In genomic region chr9:134341306-134341705, GRCh38 we compare ENCODE assay signal across 12 cellular contexts. TPM values are rescaled to one million over a fixed set of nuclear protein-coding genes. Genes with fewer than 3 reads are reported as not detected.
A peak's percentile ranks its signal among the peaks of the same experiment; 100 is the strongest.
DNase-seq lines count a peak whose midpoint lies in the region; ATAC-seq and TF ChIP-seq lines count a peak whose summit lies in the region.
"Had no signal": no experiment of that assay in that cellular context is flagged by ENCODE, and none has a peak within 500 bp of the region (broad histone marks: within the 10 kb centered on the region; RNA-seq: fewer than 3 reads in every experiment).

No MANE protein-coding gene starts in this region.

- no peak overlapping the region for H3K4me3 Mint-ChIP-seq in endodermal cell
- H3K4me3 Mint-ChIP-seq: activated CD4-positive, alpha-beta T cell treated with anti-CD3 and anti-CD28 coated beads, Interleukin-2, amount 10 ng/mL, durations not matched to agents 7 days and 5 days; activated naive CD4-positive, alpha-beta T cell treated with anti-CD3 and anti-CD28 coated beads, Interleukin-2, amount 50 U/mL, for 24 hours had no signal

- no peaks in the 10 kb centered on the region for H3K27me3 ChIP-seq in endodermal cell (ENCODE audit: control insufficient read depth, insufficient read depth, low read length, poor library complexity, severe bottlenecking)
- H3K27me3 ChIP-seq in mucosa of rectum (ENCODE audit: control insufficient read depth in 2 of 2, insufficient read depth in 2 of 2, low read length in 2 of 2): no peaks in the 10 kb centered on the region
- no peaks in the 10 kb centered on the region for H3K27me3 ChIP-seq in upper lobe of left lung

- no peak for TF ChIP-seq EP300 in upper lobe of left lung (IDR thresholded peaks at IDR 0.05)

- ATAC-seq in upper lobe of left lung (ENCODE audit: low FRiP score in 2 of 2): peak; percentile 54
- no peak for ATAC-seq in HG03442 (IDR thresholded peaks at IDR 0.05; ENCODE audit: unreplicated experiment)

- H3K27ac ChIP-seq in endodermal cell (ENCODE audit: low read depth, low read length) (no peak overlapping the region), mucosa of rectum (ENCODE audit: low read depth in 2 of 2, low read length in 2 of 2) (peak overlapping the region; percentile 94 to 97), upper lobe of left lung (peak overlapping the region; percentile 74 to 90 (median 76))

- no peaks in the 10 kb centered on the region for H3K36me3 ChIP-seq in endodermal cell (ENCODE audit: control insufficient read depth, insufficient read depth, low read length)
- H3K36me3 ChIP-seq in mucosa of rectum (ENCODE audit: control insufficient read depth in 2 of 2, insufficient read depth in 2 of 2, low read length in 2 of 2): no peaks in the 10 kb centered on the region
- no peaks in the 10 kb centered on the region for H3K36me3 ChIP-seq in upper lobe of left lung

- H3K9me3 ChIP-seq in endodermal cell (ENCODE audit: control insufficient read depth, low read length): no peaks in the 10 kb centered on the region
- no peaks in the 10 kb centered on the region for H3K9me3 ChIP-seq in mucosa of rectum (ENCODE audit: control insufficient read depth in 2 of 2, low read length in 2 of 2)
- no peaks in the 10 kb centered on the region for H3K9me3 ChIP-seq in upper lobe of left lung

- no peak for TF ChIP-seq POLR2A in upper lobe of left lung (IDR thresholded peaks at IDR 0.05)

- H3K9ac ChIP-seq in endodermal cell (ENCODE audit: extremely low read depth, low read length, poor library complexity, severe bottlenecking) (no peak overlapping the region), mucosa of rectum (ENCODE audit: low read depth in 1 of 2, low read length in 2 of 2) (peak overlapping the region; percentile 68 to 70)

- H3K36me3 Mint-ChIP-seq in endodermal cell (ENCODE audit: low read depth): no peaks in the 10 kb centered on the region
- H3K36me3 Mint-ChIP-seq: activated naive CD4-positive, alpha-beta T cell treated with anti-CD3 and anti-CD28 coated beads, Interleukin-2, amount 50 U/mL, for 24 hours had no signal

- intact Hi-C loops in posterior vena cava (cut with DNase I): no loop called here

- no peak overlapping the region for H3K4me3 ChIP-seq in endodermal cell (ENCODE audit: low read length)
- peak overlapping the region in 1 of 2 donors; percentile 2 for H3K4me3 ChIP-seq in mucosa of rectum (ENCODE audit: low read length in 2 of 2)
- H3K4me3 ChIP-seq in upper lobe of left lung: no peak overlapping the region

- no peaks in the 10 kb centered on the region for H3K9me3 Mint-ChIP-seq in endodermal cell
- H3K9me3 Mint-ChIP-seq: activated CD4-positive, alpha-beta T cell treated with anti-CD3 and anti-CD28 coated beads, Interleukin-2, amount 10 ng/mL, durations not matched to agents 7 days and 5 days; activated naive CD4-positive, alpha-beta T cell treated with anti-CD3 and anti-CD28 coated beads, Interleukin-2, amount 50 U/mL, for 24 hours had no signal

- peaks cover 8% of the 10 kb centered on the region for H3K4me1 Mint-ChIP-seq in endodermal cell

- H3K27ac Mint-ChIP-seq in endodermal cell: peak overlapping the region; percentile 74
- H3K27ac Mint-ChIP-seq: activated naive CD4-positive, alpha-beta T cell treated with anti-CD3 and anti-CD28 coated beads, Interleukin-2, amount 50 U/mL, for 24 hours had no signal

- no peaks in the 10 kb centered on the region for H3K27me3 Mint-ChIP-seq in endodermal cell (ENCODE audit: insufficient read depth)
- H3K27me3 Mint-ChIP-seq: activated CD4-positive, alpha-beta T cell treated with anti-CD3 and anti-CD28 coated beads, Interleukin-2, amount 10 ng/mL, durations not matched to agents 7 days and 5 days; activated naive CD4-positive, alpha-beta T cell treated with anti-CD3 and anti-CD28 coated beads, Interleukin-2, amount 50 U/mL, for 24 hours had no signal

- DNase-seq in OCI-M1 (lab: John Stamatoyannopoulos, UW) (peak; percentile 23), endodermal cell (no peak), upper lobe of left lung (peak; percentile 78 to 85), posterior vena cava (ENCODE audit: low spot score) (no peak), NCI-H1930 (lab: John Stamatoyannopoulos, UW) (no peak)
- no peak for DNase-seq in effector CD8-positive, alpha-beta T cell (lab: John Stamatoyannopoulos, UW)
- DNase-seq: activated CD4-positive, alpha-beta T cell treated with anti-CD3 and anti-CD28 coated beads, Interleukin-2, amount 10 ng/mL, durations not matched to agents 7 days and 5 days; NCI-H2171; RPMI8226 had no signal

- 92 to 93% methylated on average over 7 to 9 of the region's 9 CpGs for WGBS in endodermal cell (ENCODE audit: insufficient coverage in 1 of 2, insufficient read length in 1 of 2), 2 experiments
- WGBS in upper lobe of left lung, 2 donors: 13 to 28% methylated on average over 6 to 9 of the region's 9 CpGs

- H3K4me1 ChIP-seq in endodermal cell (ENCODE audit: control insufficient read depth, insufficient read depth, low read length) (no peaks in the 10 kb centered on the region), mucosa of rectum (ENCODE audit: control insufficient read depth in 2 of 2, insufficient read depth in 2 of 2, low read length in 2 of 2) (peaks cover 73 to 75% of the 10 kb centered on the region in 2 donors), upper lobe of left lung (peaks cover 94 to 99% (median 95%) of the 10 kb centered on the region in 4 donors)

- TF ChIP-seq CTCF in endodermal cell (conservative IDR thresholded peaks at IDR 0.05) (no peak), upper lobe of left lung (IDR thresholded peaks at IDR 0.05) (no peak)

RNA-seq across cellular contexts. Expression of gene RXRA, which starts 15.1 kb away (rescaled TPM):
- total RNA-seq in endodermal cell (10 to 100 TPM; 58.3 to 70.6 TPM), upper lobe of left lung (10 to 100 TPM; 43.8 to 92.7 (median 74.1) TPM), posterior vena cava (10 to 100 TPM; 41.5 to 44.7 TPM)
- polyA plus RNA-seq in endodermal cell (2013, experiment 1 of 2): 37.4 TPM
- 33.9 TPM for polyA plus RNA-seq in endodermal cell (2013, experiment 2 of 2)

Comparison
In these comparisons a context has a peak if more than half of its experiments do, and no peak if none do; other contexts are left out.
1. DNase-seq: peak in OCI-M1 (single experiment) and upper lobe of left lung (2 of 2); none in endodermal cell (single experiment), posterior vena cava (single experiment), effector CD8-positive, alpha-beta T cell (single experiment) and NCI-H1930 (0 of 2).